2 cellular contexts compared by ENCODE assay signal in the genomic region with DNA sequence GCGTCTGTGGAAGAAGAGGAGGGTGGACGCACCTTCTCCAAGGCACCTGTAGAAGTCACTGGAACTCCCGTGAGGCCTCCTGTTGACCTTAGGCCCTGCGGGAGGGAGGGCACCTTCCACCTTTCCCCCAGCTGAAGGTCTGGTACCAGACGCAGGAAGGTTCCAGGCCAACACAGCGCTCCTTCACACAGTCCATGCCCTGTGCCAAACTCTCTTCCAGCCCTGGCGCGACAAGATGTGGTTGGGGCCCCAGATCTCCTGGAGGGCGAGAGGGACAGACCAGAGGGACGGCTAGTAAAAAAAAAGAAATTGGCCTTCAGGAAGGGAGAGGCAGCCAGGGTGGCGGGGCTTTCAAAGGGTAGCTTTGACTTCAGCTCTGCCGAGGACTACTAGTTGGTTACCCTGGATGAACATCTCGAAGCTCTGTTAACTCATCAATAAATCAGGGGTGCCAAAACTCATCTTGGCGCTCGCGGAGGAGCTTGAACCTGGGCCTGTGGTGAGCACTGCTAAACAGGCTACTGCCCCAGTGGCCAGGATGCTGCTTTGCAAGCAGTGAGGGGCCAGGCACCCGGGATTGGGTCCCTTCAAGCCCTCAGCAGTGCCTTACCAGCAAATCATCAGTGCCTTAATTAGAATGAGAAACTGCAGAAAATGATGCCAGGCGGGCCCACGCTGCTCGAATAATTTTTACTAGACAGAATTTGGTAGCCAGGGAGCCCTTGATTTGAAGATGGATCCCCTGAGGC.
TF ChIP-seq lines count a peak whose summit lies in the region.

No MANE protein-coding gene starts in this region.

TF ChIP-seq in A549, 52 proteins besides CTCF, POLR2A, EP300 and RAD21:
- no peak for TF ChIP-seq HMGXB4 (CRISPR knock-in tag; IDR thresholded peaks at IDR 0.05; ENCODE audit: borderline replicate concordance)
- no peak for TF ChIP-seq E2F6 (IDR thresholded peaks at IDR 0.05; ENCODE audit: borderline replicate concordance, low read depth)
- TF ChIP-seq ESRRA (IDR thresholded peaks at IDR 0.05; ENCODE audit: borderline replicate concordance, low read length), result no peak
- no peak for TF ChIP-seq TP53 (CRISPR knock-in tag; IDR thresholded peaks at IDR 0.05)
- no peak for TF ChIP-seq FOXS1 (CRISPR knock-in tag; IDR thresholded peaks at IDR 0.05)
- TF ChIP-seq PHF8 (IDR thresholded peaks at IDR 0.05; ENCODE audit: borderline replicate concordance, low read depth), result no peak
- TF ChIP-seq ZC3H11A (IDR thresholded peaks at IDR 0.05), result no peak
- TF ChIP-seq, protein P1, sequence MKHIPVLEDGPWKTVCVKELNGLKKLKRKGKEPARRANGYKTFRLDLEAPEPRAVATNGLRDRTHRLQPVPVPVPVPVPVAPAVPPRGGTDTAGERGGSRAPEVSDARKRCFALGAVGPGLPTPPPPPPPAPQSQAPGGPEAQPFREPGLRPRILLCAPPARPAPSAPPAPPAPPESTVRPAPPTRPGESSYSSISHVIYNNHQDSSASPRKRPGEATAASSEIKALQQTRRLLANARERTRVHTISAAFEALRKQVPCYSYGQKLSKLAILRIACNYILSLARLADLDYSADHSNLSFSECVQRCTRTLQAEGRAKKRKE (CRISPR knock-in tag; IDR thresholded peaks at IDR 0.05; ENCODE audit: low read depth), result no peak
- TF ChIP-seq KDM5A (IDR thresholded peaks at IDR 0.05), result no peak
- TF ChIP-seq CBX8 (IDR thresholded peaks at IDR 0.05), result no peak
- no peak for TF ChIP-seq NFE2L2 (conservative IDR thresholded peaks at IDR 0.05; ENCODE audit: low read length)
- TF ChIP-seq, protein P2, sequence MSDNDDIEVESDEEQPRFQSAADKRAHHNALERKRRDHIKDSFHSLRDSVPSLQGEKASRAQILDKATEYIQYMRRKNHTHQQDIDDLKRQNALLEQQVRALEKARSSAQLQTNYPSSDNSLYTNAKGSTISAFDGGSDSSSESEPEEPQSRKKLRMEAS (IDR thresholded peaks at IDR 0.05), result no peak
- no peak for TF ChIP-seq HEYL (CRISPR knock-in tag; IDR thresholded peaks at IDR 0.05)

TF ChIP-seq in HEK293, 187 proteins besides CTCF, POLR2A, EP300 and RAD21:
- TF ChIP-seq ZNF660 (tag by site-specific recombination; IDR thresholded peaks at IDR 0.05), result no peak
- no peak for TF ChIP-seq SALL2 (tag by site-specific recombination; IDR thresholded peaks at IDR 0.05; ENCODE audit: borderline replicate concordance)
- peak; percentile 84 for TF ChIP-seq ZNF600 (tag by site-specific recombination; IDR thresholded peaks at IDR 0.05)
- no peak for TF ChIP-seq ZNF155 (tag by site-specific recombination; IDR thresholded peaks at IDR 0.05)
- TF ChIP-seq ZSCAN18 (tag by site-specific recombination; IDR thresholded peaks at IDR 0.05), result no peak
- TF ChIP-seq, protein P3, sequence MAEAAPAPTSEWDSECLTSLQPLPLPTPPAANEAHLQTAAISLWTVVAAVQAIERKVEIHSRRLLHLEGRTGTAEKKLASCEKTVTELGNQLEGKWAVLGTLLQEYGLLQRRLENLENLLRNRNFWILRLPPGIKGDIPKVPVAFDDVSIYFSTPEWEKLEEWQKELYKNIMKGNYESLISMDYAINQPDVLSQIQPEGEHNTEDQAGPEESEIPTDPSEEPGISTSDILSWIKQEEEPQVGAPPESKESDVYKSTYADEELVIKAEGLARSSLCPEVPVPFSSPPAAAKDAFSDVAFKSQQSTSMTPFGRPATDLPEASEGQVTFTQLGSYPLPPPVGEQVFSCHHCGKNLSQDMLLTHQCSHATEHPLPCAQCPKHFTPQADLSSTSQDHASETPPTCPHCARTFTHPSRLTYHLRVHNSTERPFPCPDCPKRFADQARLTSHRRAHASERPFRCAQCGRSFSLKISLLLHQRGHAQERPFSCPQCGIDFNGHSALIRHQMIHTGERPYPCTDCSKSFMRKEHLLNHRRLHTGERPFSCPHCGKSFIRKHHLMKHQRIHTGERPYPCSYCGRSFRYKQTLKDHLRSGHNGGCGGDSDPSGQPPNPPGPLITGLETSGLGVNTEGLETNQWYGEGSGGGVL (tag by site-specific recombination; IDR thresholded peaks at IDR 0.05), result no peak
- TF ChIP-seq SCRT2 (tag by site-specific recombination; IDR thresholded peaks at IDR 0.05), result peak; percentile 17; the same call in 1 of the 2 replicates
- TF ChIP-seq ZNF24 (tag by site-specific recombination; IDR thresholded peaks at IDR 0.05), result no peak
- no peak for TF ChIP-seq REPIN1 (tag by site-specific recombination; IDR thresholded peaks at IDR 0.05; ENCODE audit: low read depth)
- TF ChIP-seq, protein P4, sequence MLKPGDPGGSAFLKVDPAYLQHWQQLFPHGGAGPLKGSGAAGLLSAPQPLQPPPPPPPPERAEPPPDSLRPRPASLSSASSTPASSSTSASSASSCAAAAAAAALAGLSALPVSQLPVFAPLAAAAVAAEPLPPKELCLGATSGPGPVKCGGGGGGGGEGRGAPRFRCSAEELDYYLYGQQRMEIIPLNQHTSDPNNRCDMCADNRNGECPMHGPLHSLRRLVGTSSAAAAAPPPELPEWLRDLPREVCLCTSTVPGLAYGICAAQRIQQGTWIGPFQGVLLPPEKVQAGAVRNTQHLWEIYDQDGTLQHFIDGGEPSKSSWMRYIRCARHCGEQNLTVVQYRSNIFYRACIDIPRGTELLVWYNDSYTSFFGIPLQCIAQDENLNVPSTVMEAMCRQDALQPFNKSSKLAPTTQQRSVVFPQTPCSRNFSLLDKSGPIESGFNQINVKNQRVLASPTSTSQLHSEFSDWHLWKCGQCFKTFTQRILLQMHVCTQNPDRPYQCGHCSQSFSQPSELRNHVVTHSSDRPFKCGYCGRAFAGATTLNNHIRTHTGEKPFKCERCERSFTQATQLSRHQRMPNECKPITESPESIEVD (tag by site-specific recombination; IDR thresholded peaks at IDR 0.05), result no peak
- TF ChIP-seq ZNF121 (tag by site-specific recombination; IDR thresholded peaks at IDR 0.05), result peak; percentile 57; the same call in 1 of the 2 replicates
- TF ChIP-seq TSHZ1 (tag by site-specific recombination; IDR thresholded peaks at IDR 0.05; ENCODE audit: borderline replicate concordance), result no peak
- no peak for TF ChIP-seq ZNF423 (tag by site-specific recombination; IDR thresholded peaks at IDR 0.05)
- TF ChIP-seq, protein P5, sequence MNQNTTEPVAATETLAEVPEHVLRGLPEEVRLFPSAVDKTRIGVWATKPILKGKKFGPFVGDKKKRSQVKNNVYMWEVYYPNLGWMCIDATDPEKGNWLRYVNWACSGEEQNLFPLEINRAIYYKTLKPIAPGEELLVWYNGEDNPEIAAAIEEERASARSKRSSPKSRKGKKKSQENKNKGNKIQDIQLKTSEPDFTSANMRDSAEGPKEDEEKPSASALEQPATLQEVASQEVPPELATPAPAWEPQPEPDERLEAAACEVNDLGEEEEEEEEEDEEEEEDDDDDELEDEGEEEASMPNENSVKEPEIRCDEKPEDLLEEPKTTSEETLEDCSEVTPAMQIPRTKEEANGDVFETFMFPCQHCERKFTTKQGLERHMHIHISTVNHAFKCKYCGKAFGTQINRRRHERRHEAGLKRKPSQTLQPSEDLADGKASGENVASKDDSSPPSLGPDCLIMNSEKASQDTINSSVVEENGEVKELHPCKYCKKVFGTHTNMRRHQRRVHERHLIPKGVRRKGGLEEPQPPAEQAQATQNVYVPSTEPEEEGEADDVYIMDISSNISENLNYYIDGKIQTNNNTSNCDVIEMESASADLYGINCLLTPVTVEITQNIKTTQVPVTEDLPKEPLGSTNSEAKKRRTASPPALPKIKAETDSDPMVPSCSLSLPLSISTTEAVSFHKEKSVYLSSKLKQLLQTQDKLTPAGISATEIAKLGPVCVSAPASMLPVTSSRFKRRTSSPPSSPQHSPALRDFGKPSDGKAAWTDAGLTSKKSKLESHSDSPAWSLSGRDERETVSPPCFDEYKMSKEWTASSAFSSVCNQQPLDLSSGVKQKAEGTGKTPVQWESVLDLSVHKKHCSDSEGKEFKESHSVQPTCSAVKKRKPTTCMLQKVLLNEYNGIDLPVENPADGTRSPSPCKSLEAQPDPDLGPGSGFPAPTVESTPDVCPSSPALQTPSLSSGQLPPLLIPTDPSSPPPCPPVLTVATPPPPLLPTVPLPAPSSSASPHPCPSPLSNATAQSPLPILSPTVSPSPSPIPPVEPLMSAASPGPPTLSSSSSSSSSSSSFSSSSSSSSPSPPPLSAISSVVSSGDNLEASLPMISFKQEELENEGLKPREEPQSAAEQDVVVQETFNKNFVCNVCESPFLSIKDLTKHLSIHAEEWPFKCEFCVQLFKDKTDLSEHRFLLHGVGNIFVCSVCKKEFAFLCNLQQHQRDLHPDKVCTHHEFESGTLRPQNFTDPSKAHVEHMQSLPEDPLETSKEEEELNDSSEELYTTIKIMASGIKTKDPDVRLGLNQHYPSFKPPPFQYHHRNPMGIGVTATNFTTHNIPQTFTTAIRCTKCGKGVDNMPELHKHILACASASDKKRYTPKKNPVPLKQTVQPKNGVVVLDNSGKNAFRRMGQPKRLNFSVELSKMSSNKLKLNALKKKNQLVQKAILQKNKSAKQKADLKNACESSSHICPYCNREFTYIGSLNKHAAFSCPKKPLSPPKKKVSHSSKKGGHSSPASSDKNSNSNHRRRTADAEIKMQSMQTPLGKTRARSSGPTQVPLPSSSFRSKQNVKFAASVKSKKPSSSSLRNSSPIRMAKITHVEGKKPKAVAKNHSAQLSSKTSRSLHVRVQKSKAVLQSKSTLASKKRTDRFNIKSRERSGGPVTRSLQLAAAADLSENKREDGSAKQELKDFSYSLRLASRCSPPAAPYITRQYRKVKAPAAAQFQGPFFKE (tag by site-specific recombination; IDR thresholded peaks at IDR 0.05; ENCODE audit: borderline replicate concordance), result no peak
- no peak for TF ChIP-seq ZNF610 (tag by site-specific recombination; IDR thresholded peaks at IDR 0.05; ENCODE audit: borderline replicate concordance)
- no peak for TF ChIP-seq ZNF704 (tag by site-specific recombination; IDR thresholded peaks at IDR 0.05)
- TF ChIP-seq, protein P6, sequence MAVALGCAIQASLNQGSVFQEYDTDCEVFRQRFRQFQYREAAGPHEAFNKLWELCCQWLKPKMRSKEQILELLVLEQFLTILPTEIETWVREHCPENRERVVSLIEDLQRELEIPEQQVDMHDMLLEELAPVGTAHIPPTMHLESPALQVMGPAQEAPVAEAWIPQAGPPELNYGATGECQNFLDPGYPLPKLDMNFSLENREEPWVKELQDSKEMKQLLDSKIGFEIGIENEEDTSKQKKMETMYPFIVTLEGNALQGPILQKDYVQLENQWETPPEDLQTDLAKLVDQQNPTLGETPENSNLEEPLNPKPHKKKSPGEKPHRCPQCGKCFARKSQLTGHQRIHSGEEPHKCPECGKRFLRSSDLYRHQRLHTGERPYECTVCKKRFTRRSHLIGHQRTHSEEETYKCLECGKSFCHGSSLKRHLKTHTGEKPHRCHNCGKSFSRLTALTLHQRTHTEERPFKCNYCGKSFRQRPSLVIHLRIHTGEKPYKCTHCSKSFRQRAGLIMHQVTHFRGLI (tag by site-specific recombination; IDR thresholded peaks at IDR 0.05), result peak; percentile 56; the same call in 1 of the 2 replicates
- no peak for TF ChIP-seq KLF16 (tag by site-specific recombination; IDR thresholded peaks at IDR 0.05)
- no peak for TF ChIP-seq ZBTB1 (tag by site-specific recombination; IDR thresholded peaks at IDR 0.05)
